16 cellular contexts compared by ENCODE assay signal in the genomic region with DNA sequence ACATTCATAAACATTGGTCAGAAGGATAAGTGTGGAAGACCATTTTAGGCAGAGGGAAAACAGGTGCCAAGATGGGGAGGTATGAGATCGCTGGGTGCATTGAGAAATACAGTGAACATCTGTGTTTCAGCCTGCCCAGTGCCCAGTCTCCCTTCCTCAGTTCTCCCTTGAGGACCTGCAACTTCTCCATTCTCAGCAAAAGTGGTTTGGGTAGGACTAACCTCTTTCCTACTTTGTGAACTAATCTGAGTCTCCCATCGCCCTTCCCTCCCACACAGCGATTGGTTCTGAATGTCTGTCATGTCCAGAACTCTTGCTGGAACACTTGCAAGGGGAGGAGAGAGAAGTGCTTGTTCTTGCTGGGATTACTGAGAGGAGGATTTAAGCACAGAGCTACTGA. TPM values are rescaled to one million over a fixed set of nuclear protein-coding genes. Genes with fewer than 3 reads are reported as not detected.
DNase-seq lines count a peak whose midpoint lies in the region; ATAC-seq and TF ChIP-seq lines count a peak whose summit lies in the region.
"Had no signal": no experiment of that assay in that cellular context is flagged by ENCODE, and none has a peak within 500 bp of the region (broad histone marks: within the 10 kb centered on the region; RNA-seq: fewer than 3 reads in every experiment).

No MANE protein-coding gene starts in this region.

- no peak overlapping the region for H3K27ac ChIP-seq in ACC112 (ENCODE audit: low read depth, low read length)
- peak overlapping the region; percentile 70 for H3K27ac ChIP-seq in HL-60 (replicated peaks)
- peak overlapping the region; percentile 20 for H3K27ac ChIP-seq in lower lobe of right lung
- H3K27ac ChIP-seq in hepatocyte, result no peak overlapping the region

- H3K79me2 ChIP-seq in ACC112 (ENCODE audit: control insufficient read depth, insufficient read depth, low read length, unreplicated experiment), result peaks cover 8% of the 10 kb centered on the region
- peaks cover 1% of the 10 kb centered on the region for H3K79me2 ChIP-seq in hepatocyte

- H3K4me3 ChIP-seq in ACC112 (ENCODE audit: low read depth, low read length) (no peak overlapping the region), HL-60 (replicated peaks; ENCODE audit: insufficient read depth, low read length) (no peak overlapping the region), lower lobe of right lung (no peak overlapping the region), hepatocyte (no peak overlapping the region)
- H3K4me3 ChIP-seq: adrenal gland had no signal

- TF ChIP-seq CTCF in HL-60 (IDR thresholded peaks at IDR 0.05; ENCODE audit: insufficient read depth, low read length), result no peak
- no peak for TF ChIP-seq CTCF in lower lobe of right lung (IDR thresholded peaks at IDR 0.05)
- no peak for TF ChIP-seq CTCF in hepatocyte (IDR thresholded peaks at IDR 0.05; ENCODE audit: poor library complexity)

- ATAC-seq in lower lobe of right lung (peak in 1 of 2 donors; percentile 1), GM21825 (IDR thresholded peaks at IDR 0.05; ENCODE audit: unreplicated experiment) (no peak)

- H2AFZ ChIP-seq in ACC112 (ENCODE audit: low read length, unreplicated experiment) (peak overlapping the region; percentile 17), hepatocyte (no peak overlapping the region)

- no peak overlapping the region for H3K4me2 ChIP-seq in hepatocyte

- no peaks in the 10 kb centered on the region for H3K4me1 ChIP-seq in ACC112 (ENCODE audit: control insufficient read depth, insufficient read depth, low read length, unreplicated experiment)
- peaks cover 10% of the 10 kb centered on the region for H3K4me1 ChIP-seq in lower lobe of right lung
- peaks cover 8% of the 10 kb centered on the region for H3K4me1 ChIP-seq in hepatocyte (ENCODE audit: insufficient read depth)

- H3K27me3 ChIP-seq in ACC112 (ENCODE audit: insufficient read depth, low read length), result no peaks in the 10 kb centered on the region
- no peaks in the 10 kb centered on the region for H3K27me3 ChIP-seq in HL-60 (ENCODE audit: insufficient read depth, poor library complexity, severe bottlenecking)
- H3K27me3 ChIP-seq in lower lobe of right lung (ENCODE audit: low read depth), result no peaks in the 10 kb centered on the region
- H3K27me3 ChIP-seq in hepatocyte, result no peaks in the 10 kb centered on the region
- H3K27me3 ChIP-seq: adrenal gland had no signal

- 90% methylated on average over 3 of the region's 3 CpGs for WGBS in hepatocyte (ENCODE audit: low lambda C conversion rate, missing lambda C conversion rate)

- no peaks in the 10 kb centered on the region for H3K9me3 ChIP-seq in lower lobe of right lung
- H3K9me3 ChIP-seq in hepatocyte (ENCODE audit: low read depth), result no peaks in the 10 kb centered on the region
- H3K9me3 ChIP-seq: adrenal gland had no signal

- H3K36me3 ChIP-seq in ACC112 (ENCODE audit: insufficient read depth, low read length), result no peaks in the 10 kb centered on the region
- H3K36me3 ChIP-seq in lower lobe of right lung, result no peaks in the 10 kb centered on the region
- no peaks in the 10 kb centered on the region for H3K36me3 ChIP-seq in hepatocyte (replicated peaks; ENCODE audit: insufficient read depth, low read depth)
- H3K36me3 ChIP-seq: adrenal gland had no signal

- intact Hi-C loops in lower lobe of right lung (cut with DNase I), result no loop called here

- peak; percentile 90 to 93 for DNase-seq in HL-60 (ENCODE audit: low read depth in 1 of 2, low spot score in 1 of 2)
- DNase-seq in SIG-M5 treated with dmso at 0.1 percent for 504 hours (lab: John Stamatoyannopoulos, UW; ENCODE audit: unreplicated experiment), result peak; percentile 76
- no peak for DNase-seq in lower lobe of right lung
- DNase-seq in DMS53 treated with DMSO at 0.1 percent for 48 hours (lab: John Stamatoyannopoulos, UW; ENCODE audit: unreplicated experiment), result no peak
- no peak for DNase-seq in NCI-H146 treated with DMSO at 0.1 percent for 48 hours (lab: John Stamatoyannopoulos, UW; ENCODE audit: unreplicated experiment)
- DNase-seq in hepatocyte (ENCODE audit: low spot score), result no peak
- DNase-seq: activated CD4-positive, alpha-beta T cell treated with anti-CD3 and anti-CD28 coated beads for 48 hours; activated T-cell treated with anti-CD3 and anti-CD28 coated beads for 4 hours; central memory CD4-positive, alpha-beta T cell; GOT3; NCI-H2227 treated with DMSO at 0.1 percent for 48 hours; nephron progenitor cell; stimulated activated CD4-positive, alpha-beta T cell treated with anti-CD3 and anti-CD28 coated beads, Interleukin-4, amount 100 ng/mL, for 4 hours had no signal

- H3K9me2 ChIP-seq in hepatocyte (replicated peaks; ENCODE audit: insufficient read depth), result no peaks in the 10 kb centered on the region

- H4K20me1 ChIP-seq in hepatocyte (ENCODE audit: insufficient read depth, poor library complexity, severe bottlenecking), result no peaks in the 10 kb centered on the region

RNA-seq across cellular contexts. Expression of gene CCNL1, which starts 10.9 kb away (rescaled TPM):
- total RNA-seq in lower lobe of right lung, result 133 TPM
- 300 and 338 TPM in 2 replicates for total RNA-seq in hepatocyte
- polyA plus RNA-seq in hepatocyte, result 125 and 172 TPM in 2 replicates

Comparison
In these comparisons a context has a peak if more than half of its experiments do, and no peak if none do; other contexts are left out.
1. H3K27ac ChIP-seq: peak in HL-60 (single experiment) and lower lobe of right lung (single experiment); none in ACC112 (single experiment) and hepatocyte (single experiment).
2. DNase-seq: peak in HL-60 (2 of 2) and SIG-M5 treated with dmso at 0.1 percent for 504 hours (single experiment); none in lower lobe of right lung (single experiment), DMS53 treated with DMSO at 0.1 percent for 48 hours (single experiment), NCI-H146 treated with DMSO at 0.1 percent for 48 hours (single experiment) and hepatocyte (single experiment).